Comparison of ENCODE assay signal across 19 cellular contexts in the genomic region with DNA sequence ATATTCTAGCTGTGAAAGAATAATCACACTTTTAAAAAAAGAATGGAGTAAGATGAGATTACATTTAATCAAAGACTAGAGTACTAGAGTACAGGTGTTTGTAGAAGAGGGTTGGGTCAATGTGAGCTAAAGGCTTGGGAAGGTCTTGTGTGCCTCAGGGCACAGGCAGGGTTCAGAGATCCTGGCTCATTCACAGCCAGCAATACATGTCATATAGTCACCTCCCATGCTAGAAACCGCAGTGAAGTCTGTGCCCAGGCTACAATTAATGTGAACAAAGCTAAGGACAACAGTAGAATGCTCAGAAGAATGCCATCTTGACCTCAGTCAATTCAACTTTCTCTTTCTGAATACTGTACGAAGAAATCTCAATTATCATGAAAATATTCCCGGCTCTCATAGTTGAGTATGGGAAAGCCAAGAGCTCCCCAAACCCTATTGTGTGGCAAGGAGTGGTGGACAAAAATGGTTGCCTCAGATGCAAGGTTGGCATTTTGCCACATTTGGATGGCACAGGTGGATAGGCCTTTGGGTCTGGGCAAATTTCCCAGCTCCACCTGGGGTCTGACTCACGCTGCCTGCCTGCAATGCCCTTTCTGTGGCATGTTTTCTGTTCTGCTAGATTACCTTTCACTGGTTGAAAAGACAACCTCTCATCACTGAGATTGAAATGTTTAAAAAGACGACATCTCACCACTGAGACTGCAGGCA.
DNase-seq lines count a peak whose midpoint lies in the region; ATAC-seq and TF ChIP-seq lines count a peak whose summit lies in the region.
"Had no signal": no experiment of that assay in that cellular context is flagged by ENCODE, and none has a peak within 500 bp of the region (broad histone marks: within the 10 kb centered on the region; RNA-seq: fewer than 3 reads in every experiment).

No MANE protein-coding gene starts in this region.

- no peak overlapping the region for H2BK15ac ChIP-seq in neuronal stem cell (ENCODE audit: low read length)

- no peak overlapping the region for H2BK5ac ChIP-seq in neuronal stem cell (ENCODE audit: low read length)

- H3K4me2 ChIP-seq in neuronal stem cell (ENCODE audit: insufficient read depth, low read length, poor library complexity, severe bottlenecking): no peak overlapping the region

- H3K18ac ChIP-seq in neuronal stem cell (ENCODE audit: low read length): no peak overlapping the region

- DNase-seq in H4 (ENCODE audit: low spot score): peak; percentile 14
- peak; percentile 100 for DNase-seq in NCI-H2107 (lab: John Stamatoyannopoulos, UW)
- DNase-seq in body of pancreas: peak; percentile 56 to 79 (median 74)
- no peak for DNase-seq in neuronal stem cell (ENCODE audit: low spot score)
- no peak for DNase-seq in stimulated activated CD4-positive, alpha-beta T cell treated with anti-CD3 and anti-CD28 coated beads, Interleukin-4, amount 100 ng/mL, for 24 hours
- no peak for DNase-seq in testis
- DNase-seq: activated CD4-positive, alpha-beta T cell treated with anti-CD3 and anti-CD28 coated beads for 48 hours; DND-41; effector memory CD4-positive, alpha-beta T cell; H9; KBM-7; midbrain; NCI-H1436; SIG-M5; stimulated activated naive CD4-positive, alpha-beta T cell; upper lobe of right lung had no signal

- H3K9me3 ChIP-seq in body of pancreas (no peaks in the 10 kb centered on the region), neuronal stem cell (replicated peaks in 1 of 2; ENCODE audit: control insufficient read depth in 2 of 2, insufficient read depth in 1 of 2, low read depth in 1 of 2, low read length in 2 of 2) (no peaks in the 10 kb centered on the region), testis (no peaks in the 10 kb centered on the region)

- intact Hi-C loops in body of pancreas (cut with DNase I): no loop called here
- intact Hi-C loops in testis (cut with DNase I; ENCODE audit: low total_unique reads): no loop called here

- H3K79me1 ChIP-seq in neuronal stem cell (ENCODE audit: low read depth, low read length): no peaks in the 10 kb centered on the region

- no peak overlapping the region for H2BK12ac ChIP-seq in neuronal stem cell (ENCODE audit: low read length)

- no peak overlapping the region for H2AFZ ChIP-seq in neuronal stem cell (ENCODE audit: low read length)

- no peak overlapping the region for H2AK5ac ChIP-seq in neuronal stem cell (ENCODE audit: low read depth, low read length)

- no peak overlapping the region for H2BK120ac ChIP-seq in neuronal stem cell (ENCODE audit: low read depth, low read length)

- 78 to 91% methylated on average over 4 to 5 of the region's 5 CpGs for WGBS in body of pancreas, 2 donors
- WGBS in neuronal stem cell (ENCODE audit: extremely low coverage in 2 of 2, insufficient read length in 2 of 2, insufficient replicate concordance in 1 of 2), 2 donors: no CpG with 5 or more reads among the region's 5 CpGs
- 91 to 93% methylated on average over 5 of the region's 5 CpGs for WGBS in testis, 2 donors

- H3K27me3 ChIP-seq in body of pancreas (no peaks in the 10 kb centered on the region), neuronal stem cell (ENCODE audit: control insufficient read depth in 3 of 3, insufficient read depth in 3 of 3, low read depth in 1 of 3, low read length in 3 of 3) (no peaks in the 10 kb centered on the region), testis (no peaks in the 10 kb centered on the region)
- H3K27me3 ChIP-seq: cardiac muscle cell, upper lobe of right lung had no signal

- H3K4me1 ChIP-seq in body of pancreas (no peaks in the 10 kb centered on the region), neuronal stem cell (ENCODE audit: control insufficient read depth in 2 of 2, insufficient read depth in 1 of 2, low read depth in 1 of 2, low read length in 2 of 2) (no peaks in the 10 kb centered on the region), testis (no peaks in the 10 kb centered on the region)
- H3K4me1 ChIP-seq: upper lobe of right lung had no signal

- H3K36me3 ChIP-seq in body of pancreas (replicated peaks in 1 of 2; ENCODE audit: insufficient read depth in 1 of 2, low read depth in 2 of 2) (no peaks in the 10 kb centered on the region), neuronal stem cell (replicated peaks in 1 of 2; ENCODE audit: control insufficient read depth in 2 of 2, insufficient read depth in 2 of 2, low read length in 2 of 2) (no peaks in the 10 kb centered on the region), testis (ENCODE audit: low read depth, missing control alignments) (no peaks in the 10 kb centered on the region)
- H3K36me3 ChIP-seq: cardiac muscle cell, upper lobe of right lung had no signal

- no peak overlapping the region for H3K4ac ChIP-seq in neuronal stem cell (ENCODE audit: low read length)

- no peak overlapping the region for H4K91ac ChIP-seq in neuronal stem cell (ENCODE audit: low read depth, low read length, poor library complexity)

- TF ChIP-seq POLR2A in body of pancreas (IDR thresholded peaks at IDR 0.05): no peak
- no peak for TF ChIP-seq POLR2A in testis (IDR thresholded peaks at IDR 0.05)

- TF ChIP-seq CTCF in body of pancreas (IDR thresholded peaks at IDR 0.05): no peak
- TF ChIP-seq CTCF in testis (IDR thresholded peaks at IDR 0.05): no peak

- no peak overlapping the region for H3K14ac ChIP-seq in neuronal stem cell (ENCODE audit: low read length)

- no peak overlapping the region for H3K27ac ChIP-seq in body of pancreas
- H3K27ac ChIP-seq in neuronal stem cell (replicated peaks; ENCODE audit: low read length): no peak overlapping the region
- no peak overlapping the region for H3K27ac ChIP-seq in testis
- H3K27ac ChIP-seq: cardiac muscle cell, upper lobe of right lung had no signal

- no peak overlapping the region for H3K4me3 ChIP-seq in body of pancreas
- no peak overlapping the region for H3K4me3 ChIP-seq in neuronal stem cell (ENCODE audit: low read length in 2 of 2)
- H3K4me3 ChIP-seq in testis: no peak overlapping the region
- H3K4me3 ChIP-seq: cardiac muscle cell, skin epidermis, upper lobe of right lung had no signal

- H3K23ac ChIP-seq in neuronal stem cell (ENCODE audit: low read depth, low read length, poor library complexity): no peak overlapping the region

- ATAC-seq in body of pancreas: peak; percentile 47
- no peak for ATAC-seq in GM21528 (IDR thresholded peaks at IDR 0.05; ENCODE audit: low FRiP score, unreplicated experiment)
- ATAC-seq: upper lobe of right lung had no signal

- peak overlapping the region; percentile 43 for H4K8ac ChIP-seq in neuronal stem cell (ENCODE audit: low read depth, low read length)

- no peak overlapping the region for H3K9ac ChIP-seq in neuronal stem cell (ENCODE audit: low read depth, low read length, poor library complexity)

Comparison
In these comparisons a context has a peak if more than half of its experiments do, and no peak if none do; other contexts are left out.
1. DNase-seq: peak in H4 (single experiment), NCI-H2107 (single experiment) and body of pancreas (4 of 4); none in neuronal stem cell (single experiment), stimulated activated CD4-positive, alpha-beta T cell treated with anti-CD3 and anti-CD28 coated beads, Interleukin-4, amount 100 ng/mL, for 24 hours (single experiment) and testis (single experiment).